Comparison of ENCODE assay signal across 14 cellular contexts in the genomic region with DNA sequence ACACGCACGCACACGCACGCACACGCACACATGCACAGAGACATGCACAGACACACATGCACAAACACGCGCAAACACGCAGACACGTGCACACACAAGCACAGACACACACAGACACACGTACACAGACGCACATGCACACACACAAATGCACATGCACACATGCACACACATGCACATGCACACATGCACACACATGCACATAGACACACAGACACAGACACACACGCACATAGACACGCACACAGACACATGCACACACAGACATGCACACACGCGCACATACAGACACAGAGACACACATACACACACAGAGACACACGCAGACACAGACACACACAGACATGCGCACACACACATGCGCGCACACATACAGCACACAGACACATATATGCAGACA. TPM values are rescaled to one million over a fixed set of nuclear protein-coding genes. Genes with fewer than 3 reads are reported as not detected.
DNase-seq lines count a peak whose midpoint lies in the region; FAIRE-seq and TF ChIP-seq lines count a peak whose summit lies in the region.
"Had no signal": no experiment of that assay in that cellular context is flagged by ENCODE, and none has a peak within 500 bp of the region (broad histone marks: within the 10 kb centered on the region; RNA-seq: fewer than 3 reads in every experiment).

No MANE protein-coding gene starts in this region.

- H3K4me2 ChIP-seq in keratinocyte (ENCODE audit: control insufficient read depth, extremely low read depth, insufficient read depth, low read depth, low read length) = no peak overlapping the region

- no peak overlapping the region for H3K27ac ChIP-seq in keratinocyte (ENCODE audit: control insufficient read depth, insufficient read depth, low read length)
- H3K27ac ChIP-seq in sigmoid colon = no peak overlapping the region
- H3K27ac ChIP-seq in vagina = no peak overlapping the region
- H3K27ac ChIP-seq in thyroid gland = no peak overlapping the region

- intact Hi-C loops in sigmoid colon (cut with DNase I) (no loop called here), vagina (cut with DNase I) (no loop called here), thyroid gland (cut with DNase I) (no loop called here)

- no peaks in the 10 kb centered on the region for H3K79me2 ChIP-seq in keratinocyte (ENCODE audit: control insufficient read depth, insufficient read depth, low read length)

- DNase-seq in GM12891 (ENCODE audit: insufficient read length, low spot score) = no peak
- no peak for DNase-seq in Jurkat, Clone E6-1 (ENCODE audit: low read depth, low spot score)
- DNase-seq in keratinocyte (ENCODE audit: low read depth, low spot score) = no peak
- DNase-seq in sigmoid colon = peak; percentile 22
- no peak for DNase-seq in NCI-H774 (lab: John Stamatoyannopoulos, UW)
- no peak for DNase-seq in vagina (ENCODE audit: extremely low spot score in 2 of 2)
- no peak for DNase-seq in thyroid gland
- DNase-seq: COR-L47; DMS153; NCI-H1105 treated with DMSO at 0.1 percent for 48 hours; NK-92 treated with Interleukin-12 subunit alpha and Interleukin-12 subunit beta, amount 100 ng/mL, for 24 hours; OCI-M1 had no signal

- no peaks in the 10 kb centered on the region for H4K20me1 ChIP-seq in keratinocyte (ENCODE audit: control insufficient read depth, extremely low read depth, insufficient read depth, low read length)

- no peaks in the 10 kb centered on the region for H3K9me3 ChIP-seq in keratinocyte (ENCODE audit: control insufficient read depth, low read depth, low read length)
- H3K9me3 ChIP-seq in sigmoid colon = no peaks in the 10 kb centered on the region
- no peaks in the 10 kb centered on the region for H3K9me3 ChIP-seq in vagina
- no peaks in the 10 kb centered on the region for H3K9me3 ChIP-seq in thyroid gland
- H3K9me3 ChIP-seq: SJCRH30 had no signal

- no peaks in the 10 kb centered on the region for H3K9me1 ChIP-seq in keratinocyte (ENCODE audit: control insufficient read depth, extremely low read depth, insufficient read depth, low read length)

- FAIRE-seq in GM12891 (lab: Jason Lieb, UNC) (peak; percentile 90), keratinocyte (lab: Jason Lieb, UNC) (peak; percentile 52)
- FAIRE-seq: GM19239 had no signal

- H3K27me3 ChIP-seq in keratinocyte (ENCODE audit: control insufficient read depth, extremely low read depth, insufficient read depth, low read length) (no peaks in the 10 kb centered on the region), sigmoid colon (no peaks in the 10 kb centered on the region), vagina (no peaks in the 10 kb centered on the region), thyroid gland (no peaks in the 10 kb centered on the region)
- H3K27me3 ChIP-seq: SJCRH30 had no signal

- 93 to 97% methylated on average over 19 of the region's 19 CpGs for WGBS in sigmoid colon, 2 donors
- 88 to 94% methylated on average over 16 to 19 of the region's 19 CpGs for WGBS in thyroid gland, 2 donors

- H3K4me3 ChIP-seq in Jurkat, Clone E6-1 (ENCODE audit: low read length) = peak overlapping the region; percentile 25
- H3K4me3 ChIP-seq in keratinocyte (ENCODE audit: control insufficient read depth in 2 of 3, extremely low read depth in 1 of 3, insufficient read depth in 2 of 3, low read depth in 1 of 3, low read length in 3 of 3) (no peak overlapping the region), sigmoid colon (no peak overlapping the region), vagina (no peak overlapping the region), thyroid gland (replicated peaks in 1 of 3) (no peak overlapping the region)
- H3K4me3 ChIP-seq: SJCRH30 had no signal

- peaks cover 16% of the 10 kb centered on the region for H3K4me1 ChIP-seq in keratinocyte (ENCODE audit: control insufficient read depth, extremely low read depth, insufficient read depth, low read length)
- H3K4me1 ChIP-seq in sigmoid colon = no peaks in the 10 kb centered on the region
- no peaks in the 10 kb centered on the region for H3K4me1 ChIP-seq in vagina
- H3K4me1 ChIP-seq in thyroid gland = peaks cover 13 to 26% of the 10 kb centered on the region in 2 donors

- H3K9ac ChIP-seq in keratinocyte (ENCODE audit: control insufficient read depth, extremely low read depth, insufficient read depth, low read length) = no peak overlapping the region

- TF ChIP-seq CTCF in keratinocyte (optimal IDR thresholded peaks at IDR 0.05 in 1 of 3, IDR thresholded peaks at IDR 0.05 in 1 of 3, conservative IDR thresholded peaks at IDR 0.05 in 1 of 3; ENCODE audit: extremely low read depth in 1 of 3, insufficient read depth in 2 of 3, low read length in 3 of 3) = no peak
- TF ChIP-seq CTCF in sigmoid colon (IDR thresholded peaks at IDR 0.05) = no peak
- no peak for TF ChIP-seq CTCF in vagina (IDR thresholded peaks at IDR 0.05)
- TF ChIP-seq CTCF in thyroid gland (IDR thresholded peaks at IDR 0.05) = no peak

- dilution Hi-C loops in keratinocyte (cut with MboI; ENCODE audit: extremely low pct_ligation_motif_present, low sequenced_read_pairs) = no loop called here

- H2AFZ ChIP-seq in keratinocyte (ENCODE audit: control insufficient read depth, low read length) = no peak overlapping the region

- TF ChIP-seq POLR2A in GM12891 (IDR thresholded peaks at IDR 0.05; ENCODE audit: low read depth, low read length) = no peak
- no peak for TF ChIP-seq POLR2A in sigmoid colon (IDR thresholded peaks at IDR 0.05)
- TF ChIP-seq POLR2A in vagina (IDR thresholded peaks at IDR 0.05) = no peak
- no peak for TF ChIP-seq POLR2A in thyroid gland (IDR thresholded peaks at IDR 0.05)

- TF ChIP-seq EP300 in sigmoid colon (IDR thresholded peaks at IDR 0.05) = no peak

- H3K36me3 ChIP-seq in keratinocyte (ENCODE audit: control insufficient read depth in 2 of 2, extremely low read depth in 1 of 2, insufficient read depth in 2 of 2, low read length in 2 of 2) (no peaks in the 10 kb centered on the region), sigmoid colon (no peaks in the 10 kb centered on the region), vagina (no peaks in the 10 kb centered on the region), thyroid gland (no peaks in the 10 kb centered on the region)
- H3K36me3 ChIP-seq: SJCRH30 had no signal

TF ChIP-seq in GM12891, 5 proteins besides CTCF, POLR2A, EP300 and RAD21:
- TF ChIP-seq POU2F2 (IDR thresholded peaks at IDR 0.05; ENCODE audit: low read depth, low read length) = peak; percentile 64; the same call in 1 of the 2 replicates
- no peak for TF ChIP-seq TAF1 (IDR thresholded peaks at IDR 0.05; ENCODE audit: low read depth, low read length)
- peak; percentile 56; the same call in 1 of the 2 replicates for TF ChIP-seq POLR2AphosphoS5 (IDR thresholded peaks at IDR 0.05; ENCODE audit: low read depth, low read length)
- TF ChIP-seq PAX5 (IDR thresholded peaks at IDR 0.05; ENCODE audit: insufficient read depth, low read length, severe bottlenecking) = no peak
- TF ChIP-seq SPI1 (IDR thresholded peaks at IDR 0.05; ENCODE audit: low read depth, low read length) = no peak

RNA-seq across cellular contexts. Expression of gene PIGZ, which starts 26.4 kb away (rescaled TPM):
- polyA plus RNA-seq in GM12891 (2012; ENCODE audit: low read depth, missing spikeins) = 2.5 TPM
- polyA plus RNA-seq in Jurkat, Clone E6-1 (2012; ENCODE audit: insufficient read depth, insufficient read length) = 3.6 TPM
- 1.4 to 2.1 TPM (median 1.5 TPM) in 3 replicates for polyA plus RNA-seq in keratinocyte
- 0.77 TPM for polyA plus RNA-seq in keratinocyte (2011; ENCODE audit: low read depth)
- polyA plus RNA-seq in keratinocyte (2011; cell fraction: cytosol; rRNA removed) = 1.3 and 1.5 TPM in 2 replicates
- polyA plus RNA-seq in keratinocyte (2011; cell fraction: nucleus; rRNA removed) = 10.3 and 13.3 TPM in 2 replicates
- polyA plus RNA-seq in keratinocyte (2012; ENCODE audit: low replicate concordance) = 1.7 and 2.0 TPM in 2 replicates
- polyA minus RNA-seq in keratinocyte = 1.5 to 2.2 TPM (median 1.9 TPM) in 3 replicates
- 2.3 TPM for polyA minus RNA-seq in keratinocyte (2011; cell fraction: cytosol; rRNA and poly(A)+ RNA removed)
- polyA minus RNA-seq in keratinocyte (2011; cell fraction: nucleus; rRNA and poly(A)+ RNA removed) = 2.1 and 4.2 TPM in 2 replicates
- total RNA-seq in sigmoid colon = 10 to 100 TPM in 2 of 4 donors, 1 to 10 TPM in 2; 8.6 to 26.3 (median 10.5) TPM
- 10 to 100 TPM; 23.4 to 60.8 (median 42.0) TPM for polyA plus RNA-seq in sigmoid colon
- total RNA-seq in vagina = 9.8 TPM
- 1 to 10 TPM in 3 of 4 donors, under 1 TPM in 1; 0.46 to 9.5 (median 6.3) TPM for total RNA-seq in thyroid gland

RNA-seq across cellular contexts. Expression of gene MELTF, which starts 34.6 kb away (rescaled TPM):
- 17.5 TPM for polyA plus RNA-seq in GM12891 (2012; ENCODE audit: low read depth, missing spikeins)
- polyA plus RNA-seq in Jurkat, Clone E6-1 (2012; ENCODE audit: insufficient read depth, insufficient read length) = 13.2 TPM
- polyA plus RNA-seq in keratinocyte (6.0 to 10.7 TPM (median 8.1 TPM) in 3 replicates), sigmoid colon (1 to 10 TPM in 2 of 3 donors, under 1 TPM in 1; 0.92 to 9.6 (median 1.8) TPM)
- 0.71 TPM for polyA plus RNA-seq in keratinocyte (2011; ENCODE audit: low read depth)
- 3.9 and 6.4 TPM in 2 replicates for polyA plus RNA-seq in keratinocyte (2011; cell fraction: cytosol; rRNA removed)
- polyA plus RNA-seq in keratinocyte (2011; cell fraction: nucleus; rRNA removed) = 20.5 and 24.9 TPM in 2 replicates
- 1.1 and 12.4 TPM in 2 replicates for polyA plus RNA-seq in keratinocyte (2012; ENCODE audit: low replicate concordance)
- polyA minus RNA-seq in keratinocyte = 5.4 to 15.2 TPM (median 5.5 TPM) in 3 replicates
- polyA minus RNA-seq in keratinocyte (2011; cell fraction: cytosol; rRNA and poly(A)+ RNA removed) = 14.6 TPM
- polyA minus RNA-seq in keratinocyte (2011; cell fraction: nucleus; rRNA and poly(A)+ RNA removed) = 25.5 and 33.5 TPM in 2 replicates
- total RNA-seq in sigmoid colon (1 to 10 TPM; 2.6 to 6.1 (median 3.1) TPM), vagina (23.6 TPM), thyroid gland (10 to 100 TPM in 1 of 4 donors, 1 to 10 TPM in 3; 2.7 to 13.8 (median 4.3) TPM)

RNA-seq across cellular contexts. Expression of gene NCBP2, which starts 52.7 kb away (rescaled TPM):
- 83.3 TPM for polyA plus RNA-seq in GM12891 (2012; ENCODE audit: low read depth, missing spikeins)
- 121 TPM for polyA plus RNA-seq in Jurkat, Clone E6-1 (2012; ENCODE audit: insufficient read depth, insufficient read length)
- 54.8 to 71.4 TPM (median 58.8 TPM) in 3 replicates for polyA plus RNA-seq in keratinocyte
- polyA plus RNA-seq in keratinocyte (2011; ENCODE audit: low read depth) = 117 TPM
- 79.6 and 86.6 TPM in 2 replicates for polyA plus RNA-seq in keratinocyte (2011; cell fraction: cytosol; rRNA removed)
- polyA plus RNA-seq in keratinocyte (2011; cell fraction: nucleus; rRNA removed) = 53.7 and 67.3 TPM in 2 replicates
- 55.0 and 65.5 TPM in 2 replicates for polyA plus RNA-seq in keratinocyte (2012; ENCODE audit: low replicate concordance)
- 20.1 to 50.6 TPM (median 21.3 TPM) in 3 replicates for polyA minus RNA-seq in keratinocyte
- polyA minus RNA-seq in keratinocyte (2011; cell fraction: cytosol; rRNA and poly(A)+ RNA removed) = 26.7 TPM
- 8.3 and 16.7 TPM in 2 replicates for polyA minus RNA-seq in keratinocyte (2011; cell fraction: nucleus; rRNA and poly(A)+ RNA removed)
- total RNA-seq in sigmoid colon = 10 to 100 TPM; 35.7 to 44.9 (median 41.7) TPM
- polyA plus RNA-seq in sigmoid colon = 10 to 100 TPM; 54.1 to 60.7 (median 54.7) TPM
- total RNA-seq in vagina = 25.8 TPM
- 10 to 100 TPM; 42.4 to 61.3 (median 53.6) TPM for total RNA-seq in thyroid gland
